Comparison of ENCODE assay signal across 1 cellular context in the genomic region with DNA sequence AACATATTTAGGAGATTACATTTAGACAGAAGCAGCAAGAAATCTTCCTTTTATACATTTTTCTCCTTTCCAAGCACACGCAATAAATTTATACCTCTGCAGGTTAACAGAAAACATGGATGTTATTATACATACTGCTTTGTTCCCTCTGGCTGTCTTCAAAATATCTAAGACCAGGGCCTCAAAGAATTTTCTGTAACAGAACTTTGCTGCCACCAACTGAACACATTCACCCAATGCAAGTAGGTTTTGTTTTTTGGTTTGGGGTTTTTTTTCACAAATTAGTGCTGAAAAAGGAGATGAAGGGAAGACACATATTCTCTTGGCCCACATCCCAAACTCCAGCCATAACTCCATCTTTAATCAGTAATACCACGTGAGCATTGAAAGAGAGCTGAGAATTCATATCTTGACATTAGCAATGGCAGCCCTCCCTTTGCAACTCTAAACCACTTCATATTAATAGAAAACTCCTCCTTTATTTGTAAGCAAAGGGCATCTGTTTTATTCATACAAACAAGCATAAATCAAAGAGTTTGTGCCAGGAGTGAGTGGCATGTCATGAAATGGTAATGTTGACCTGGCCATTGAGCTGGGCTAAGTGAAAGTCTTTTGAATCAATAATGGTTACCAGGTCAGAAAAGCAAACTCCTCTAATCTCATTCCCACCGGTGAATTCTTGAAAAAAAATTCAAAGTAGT.
TF ChIP-seq lines count a peak whose summit lies in the region.

No MANE protein-coding gene starts in this region.

TF ChIP-seq in HCT116, 20 proteins besides CTCF, POLR2A, EP300 and RAD21 (continued from another document):
- TF ChIP-seq, protein P1, sequence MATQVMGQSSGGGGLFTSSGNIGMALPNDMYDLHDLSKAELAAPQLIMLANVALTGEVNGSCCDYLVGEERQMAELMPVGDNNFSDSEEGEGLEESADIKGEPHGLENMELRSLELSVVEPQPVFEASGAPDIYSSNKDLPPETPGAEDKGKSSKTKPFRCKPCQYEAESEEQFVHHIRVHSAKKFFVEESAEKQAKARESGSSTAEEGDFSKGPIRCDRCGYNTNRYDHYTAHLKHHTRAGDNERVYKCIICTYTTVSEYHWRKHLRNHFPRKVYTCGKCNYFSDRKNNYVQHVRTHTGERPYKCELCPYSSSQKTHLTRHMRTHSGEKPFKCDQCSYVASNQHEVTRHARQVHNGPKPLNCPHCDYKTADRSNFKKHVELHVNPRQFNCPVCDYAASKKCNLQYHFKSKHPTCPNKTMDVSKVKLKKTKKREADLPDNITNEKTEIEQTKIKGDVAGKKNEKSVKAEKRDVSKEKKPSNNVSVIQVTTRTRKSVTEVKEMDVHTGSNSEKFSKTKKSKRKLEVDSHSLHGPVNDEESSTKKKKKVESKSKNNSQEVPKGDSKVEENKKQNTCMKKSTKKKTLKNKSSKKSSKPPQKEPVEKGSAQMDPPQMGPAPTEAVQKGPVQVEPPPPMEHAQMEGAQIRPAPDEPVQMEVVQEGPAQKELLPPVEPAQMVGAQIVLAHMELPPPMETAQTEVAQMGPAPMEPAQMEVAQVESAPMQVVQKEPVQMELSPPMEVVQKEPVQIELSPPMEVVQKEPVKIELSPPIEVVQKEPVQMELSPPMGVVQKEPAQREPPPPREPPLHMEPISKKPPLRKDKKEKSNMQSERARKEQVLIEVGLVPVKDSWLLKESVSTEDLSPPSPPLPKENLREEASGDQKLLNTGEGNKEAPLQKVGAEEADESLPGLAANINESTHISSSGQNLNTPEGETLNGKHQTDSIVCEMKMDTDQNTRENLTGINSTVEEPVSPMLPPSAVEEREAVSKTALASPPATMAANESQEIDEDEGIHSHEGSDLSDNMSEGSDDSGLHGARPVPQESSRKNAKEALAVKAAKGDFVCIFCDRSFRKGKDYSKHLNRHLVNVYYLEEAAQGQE (IDR thresholded peaks at IDR 0.05; ENCODE audit: low read depth): no peak
- TF ChIP-seq ELF1 (IDR thresholded peaks at IDR 0.05; ENCODE audit: borderline replicate concordance, low read depth) (no peak), ZNF274 (IDR thresholded peaks at IDR 0.05; ENCODE audit: low read depth, low read length) (no peak)
